In genomic region chr6:26122793-26123674, GRCh38 we compare ENCODE assay signal across 8 cellular contexts. TPM values are rescaled to one million over a fixed set of nuclear protein-coding genes. Genes with fewer than 3 reads are reported as not detected.
DNase-seq lines count a peak whose midpoint lies in the region; ATAC-seq, FAIRE-seq and TF ChIP-seq lines count a peak whose summit lies in the region.

No MANE protein-coding gene starts in this region.

- POLR2A ChIA-PET in AG04449 (lab: Yijun Ruan, JAX) = interaction anchor here (0.7 to 6.3 kb wide), 31 partner anchors 8 to 1749 kb away, joined by 3 to 293 read pairs (median 6); a partner anchor contains a TSS

- H3K27me3 ChIP-seq in bronchial epithelial cell (ENCODE audit: control insufficient read depth, insufficient read depth, low read length) = no peaks in the 10 kb centered on the region

- DNase-seq in AG04449 (ENCODE audit: low read depth, low spot score) (peak; percentile 94), NCI-H2227 (lab: John Stamatoyannopoulos, UW; ENCODE audit: unreplicated experiment) (peak; percentile 99), bronchial epithelial cell (ENCODE audit: low read depth) (peak; percentile 97), iPS-NIHi11 (ENCODE audit: low spot score) (peak; percentile 72)

- CTCF ChIA-PET in AG04449 (lab: Yijun Ruan, JAX) = interaction anchor here (0.8 to 2.4 kb wide), 9 partner anchors 10 to 97 kb away, joined by 3 to 10 read pairs (median 4); a partner anchor contains a TSS

- FAIRE-seq in bronchial epithelial cell (lab: Jason Lieb, UNC) = no peak

- no peak for TF ChIP-seq CTCF in AG04449 (IDR thresholded peaks at IDR 0.05; ENCODE audit: insufficient read depth, low read length, missing control alignments)
- TF ChIP-seq CTCF in WI38 (IDR thresholded peaks at IDR 0.05; ENCODE audit: low read depth, low read length) = no peak
- TF ChIP-seq CTCF in bronchial epithelial cell (IDR thresholded peaks at IDR 0.05; ENCODE audit: insufficient read depth, low read length, severe bottlenecking) = no peak

- H3K36me3 ChIP-seq in bronchial epithelial cell (ENCODE audit: control insufficient read depth, insufficient read depth, low read length) = no peaks in the 10 kb centered on the region

- ATAC-seq in GM18873 (IDR thresholded peaks at IDR 0.05; ENCODE audit: low FRiP score, unreplicated experiment) = peak; percentile 50
- ATAC-seq in HG03139 (IDR thresholded peaks at IDR 0.05; ENCODE audit: unreplicated experiment) = peak; percentile 45

- peak overlapping the region; percentile 41 to 96 (median 89) for H3K27ac ChIP-seq in skin epidermis

- H3K4me3 ChIP-seq in AG04449 (ENCODE audit: low read depth, low read length) (peak overlapping the region; percentile 72), WI38 (ENCODE audit: low read depth, low read length) (peak overlapping the region; percentile 87), bronchial epithelial cell (ENCODE audit: low read depth, low read length) (peak overlapping the region; percentile 71), skin epidermis (peak overlapping the region; percentile 50 to 87 (median 82))

RNA-seq across cellular contexts. Expression of gene HFE, which starts 35.8 kb away (rescaled TPM):
- 3.7 and 4.6 TPM in 2 replicates for total RNA-seq in bronchial epithelial cell

Comparison
In these comparisons a context has a peak if more than half of its experiments do, and no peak if none do; other contexts are left out.
1. Peak in every context shown above with its lines: DNase-seq, ATAC-seq, H3K4me3 ChIP-seq and H3K27ac ChIP-seq.